In genomic region chr19:33906578-33907335, GRCh38 we compare ENCODE assay signal across 10 cellular contexts.
DNase-seq lines count a peak whose midpoint lies in the region; ATAC-seq and TF ChIP-seq lines count a peak whose summit lies in the region.
"Had no signal": no experiment of that assay in that cellular context is flagged by ENCODE, and none has a peak within 500 bp of the region (broad histone marks: within the 10 kb centered on the region; RNA-seq: fewer than 3 reads in every experiment).

No MANE protein-coding gene starts in this region.

- POLR2A ChIA-PET in MCF 10A (lab: Yijun Ruan, JAX), result interaction anchor here (1.1 kb wide), 1 partner anchor 103 kb away, joined by 3 read pairs; no protein-coding TSS in a partner anchor

- H3K4me1 ChIP-seq in ES-I3 (ENCODE audit: insufficient read depth, low read length), result peaks cover 11% of the 10 kb centered on the region; the same call in 1 of the 2 replicates
- peaks cover 12% of the 10 kb centered on the region for H3K4me1 ChIP-seq in iPS-18a (ENCODE audit: control insufficient read depth, low read depth, low read length)

- H3K36me3 ChIP-seq in ES-I3 (ENCODE audit: insufficient read depth, low read length) (no peaks in the 10 kb centered on the region), iPS-18a (ENCODE audit: control insufficient read depth, low read depth, low read length) (no peaks in the 10 kb centered on the region)

- H3K27ac ChIP-seq in iPS-18a (ENCODE audit: low read length), result no peak overlapping the region

- no peaks in the 10 kb centered on the region for H3K4me1 Mint-ChIP-seq in MCF 10A (ENCODE audit: insufficient read depth, unreplicated experiment)

- no peaks in the 10 kb centered on the region for H3K27me3 Mint-ChIP-seq in MCF 10A (ENCODE audit: insufficient read depth, unreplicated experiment)

- peak overlapping the region; percentile 59 for H3K4me3 ChIP-seq in iPS-18a (ENCODE audit: low read length)

- H3K9ac ChIP-seq in ES-I3 (ENCODE audit: low read depth, low read length) (peak overlapping the region; percentile 71), iPS-18a (ENCODE audit: low read length) (peak overlapping the region; percentile 58)

- ATAC-seq in HG03108 (IDR thresholded peaks at IDR 0.05; ENCODE audit: unreplicated experiment), result no peak

- intact Hi-C loops in MCF 10A (cut with micrococcal nuclease), result loop anchor here (10.0 kb wide), 1 partner anchor 112 kb away; the partner anchor contains the start of gene KCTD15

- no TSS peak for BruUV-seq in MCF 10A (replicated peaks; lab: Mats Ljungman, UMichigan)

- H3K9me3 ChIP-seq in ES-I3 (ENCODE audit: control insufficient read depth, insufficient read depth, low read length), result no peaks in the 10 kb centered on the region
- H3K9me3 ChIP-seq in iPS-18a (ENCODE audit: control insufficient read depth, low read depth, low read length), result no peaks in the 10 kb centered on the region

- no peaks in the 10 kb centered on the region for H3K9me3 Mint-ChIP-seq in MCF 10A (ENCODE audit: unreplicated experiment)
- H3K9me3 Mint-ChIP-seq: activated naive CD4-positive, alpha-beta T cell treated with anti-CD3 and anti-CD28 coated beads, Interleukin-2, amount 10 ng/mL, durations not matched to agents 7 days and 5 days had no signal

- H3K27me3 ChIP-seq in iPS-18a (ENCODE audit: control insufficient read depth, insufficient read depth, low read length), result peaks cover 22% of the 10 kb centered on the region

- H3K4me3 Mint-ChIP-seq in MCF 10A (ENCODE audit: unreplicated experiment), result peak overlapping the region; percentile 33
- H3K4me3 Mint-ChIP-seq: activated naive CD4-positive, alpha-beta T cell treated with anti-CD3 and anti-CD28 coated beads, Interleukin-2, amount 10 ng/mL, durations not matched to agents 7 days and 5 days had no signal

- no peak overlapping the region for H3K27ac Mint-ChIP-seq in MCF 10A (ENCODE audit: low read depth, unreplicated experiment)
- H3K27ac Mint-ChIP-seq: activated naive CD4-positive, alpha-beta T cell treated with anti-CD3 and anti-CD28 coated beads, Interleukin-2, amount 10 ng/mL, durations not matched to agents 7 days and 5 days had no signal

- peak; percentile 27 for DNase-seq in MCF 10A (ENCODE audit: unreplicated experiment)
- DNase-seq in retina, result peak; percentile 60
- DNase-seq in T-helper 1 cell, result no peak
- DNase-seq in GM03348 (ENCODE audit: low spot score), result no peak
- DNase-seq in GM13976 (ENCODE audit: low spot score), result no peak
- DNase-seq: activated naive CD4-positive, alpha-beta T cell treated with anti-CD3 and anti-CD28 coated beads, Interleukin-2, amount 10 ng/mL, durations not matched to agents 7 days and 5 days; DND-41 had no signal

- no peaks in the 10 kb centered on the region for H3K36me3 Mint-ChIP-seq in MCF 10A (ENCODE audit: insufficient read depth, unreplicated experiment)
- H3K36me3 Mint-ChIP-seq: activated naive CD4-positive, alpha-beta T cell treated with anti-CD3 and anti-CD28 coated beads, Interleukin-2, amount 10 ng/mL, durations not matched to agents 7 days and 5 days had no signal

- CTCF ChIA-PET in MCF 10A (lab: Yijun Ruan, JAX), result interaction anchor here (1.2 to 1.6 kb wide), 2 partner anchors 91 to 129 kb away, joined by 4 to 5 read pairs; no protein-coding TSS in a partner anchor

- no peak for TF ChIP-seq CTCF in MCF 10A (IDR thresholded peaks at IDR 0.05; ENCODE audit: unreplicated experiment)
- no peak for TF ChIP-seq CTCF in GM13976 (IDR thresholded peaks at IDR 0.05; ENCODE audit: borderline replicate concordance, control extremely low read depth, extremely low read depth, insufficient read depth, missing control alignments)

- in situ Hi-C loops in GM13976 (cut with MboI; ENCODE audit: low sequenced_read_pairs, unreplicated experiment), result no loop called here

Comparison
In these comparisons a context has a peak if more than half of its experiments do, and no peak if none do; other contexts are left out.
1. DNase-seq: peak in MCF 10A (single experiment) and retina (single experiment); none in T-helper 1 cell (0 of 5), GM03348 (single experiment) and GM13976 (single experiment).